Comparison of ENCODE assay signal across 9 cellular contexts in the genomic region with DNA sequence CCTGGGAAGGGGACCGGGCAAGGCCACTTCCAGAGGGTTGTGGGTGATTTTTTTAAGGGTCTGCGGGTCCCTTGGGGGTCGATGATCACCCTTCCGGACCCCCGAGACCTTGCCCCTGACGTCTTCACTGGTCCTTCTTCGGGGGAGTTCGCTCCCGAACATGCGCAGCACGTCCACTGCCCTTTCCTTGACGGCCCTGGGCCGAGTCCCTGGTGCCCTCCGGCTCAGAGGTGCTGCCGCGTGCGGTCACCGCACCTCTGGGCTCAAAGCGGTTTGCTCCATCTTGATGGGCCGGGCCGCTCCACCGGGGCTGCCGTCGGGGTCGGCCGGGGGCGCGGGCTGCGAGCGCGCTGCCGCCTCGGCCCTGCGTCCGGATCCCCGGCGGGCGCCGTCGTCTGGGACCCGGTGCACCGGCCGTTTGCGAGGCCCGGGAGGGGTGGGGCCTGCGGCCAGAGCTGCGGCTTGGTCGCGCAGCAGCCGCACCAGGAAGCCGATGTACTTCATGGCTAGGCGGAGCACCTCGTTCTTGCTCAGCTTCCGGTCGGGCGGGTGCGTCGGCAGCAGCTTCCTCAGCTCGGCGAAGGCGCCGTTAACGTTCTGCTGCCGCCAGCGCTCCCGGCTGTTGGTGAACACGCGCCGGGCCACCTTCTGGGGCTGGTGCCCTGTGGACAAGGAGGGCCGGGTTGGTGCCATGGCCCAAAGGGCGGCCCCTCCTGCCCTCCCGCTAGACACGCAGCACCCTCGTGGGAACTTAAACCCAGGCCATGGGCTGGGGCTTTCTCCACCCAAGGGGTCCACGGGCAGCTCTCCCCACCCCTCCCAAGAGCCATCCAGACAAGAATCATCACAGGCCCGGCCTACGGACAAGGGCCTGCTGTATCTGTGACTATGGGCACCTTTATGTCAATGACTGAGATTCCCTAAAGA. TPM values are rescaled to one million over a fixed set of nuclear protein-coding genes. Genes with fewer than 3 reads are reported as not detected.
DNase-seq lines count a peak whose midpoint lies in the region; ATAC-seq and TF ChIP-seq lines count a peak whose summit lies in the region.
"Had no signal": no experiment of that assay in that cellular context is flagged by ENCODE, and none has a peak within 500 bp of the region (broad histone marks: within the 10 kb centered on the region; RNA-seq: fewer than 3 reads in every experiment).

No MANE protein-coding gene starts in this region.

- H3K36me3 ChIP-seq in HUES6 (ENCODE audit: control insufficient read depth, insufficient read depth, low read length) (no peaks in the 10 kb centered on the region), thymus (ENCODE audit: control insufficient read depth, insufficient read depth) (no peaks in the 10 kb centered on the region)

- H3K27me3 ChIP-seq in HUES6 (ENCODE audit: control insufficient read depth, insufficient read depth, low read length) (peaks cover 72% of the 10 kb centered on the region), thymus (ENCODE audit: control insufficient read depth, insufficient read depth) (peaks cover 40% of the 10 kb centered on the region)

- H3K9me3 ChIP-seq in HUES6 (ENCODE audit: control insufficient read depth, insufficient read depth, low read depth, low read length) (no peaks in the 10 kb centered on the region), thymus (ENCODE audit: control insufficient read depth) (no peaks in the 10 kb centered on the region)

- no peak overlapping the region for H3K9ac ChIP-seq in HUES6 (ENCODE audit: low read length)

- ATAC-seq in naive B cell (ENCODE audit: low read depth in 2 of 2) (no peak), HG02678 (IDR thresholded peaks at IDR 0.05; ENCODE audit: unreplicated experiment) (no peak)

- no peaks in the 10 kb centered on the region for H3K9me3 Mint-ChIP-seq in naive B cell

- peak overlapping the region; percentile 89 to 98 (median 97) for H3K4me3 Mint-ChIP-seq in naive B cell

- no peaks in the 10 kb centered on the region for H3K27me3 Mint-ChIP-seq in naive B cell

- H3K4me3 ChIP-seq in HUES6 (ENCODE audit: low read depth, low read length), result peak overlapping the region; percentile 34
- H3K4me3 ChIP-seq in thymus (ENCODE audit: low read length), result peak overlapping the region; percentile 81

- H3K27ac Mint-ChIP-seq in naive B cell, result peak overlapping the region; percentile 91 to 99 (median 98)

- peak overlapping the region; percentile 40 for H3K27ac ChIP-seq in 22Rv1
- no peak overlapping the region for H3K27ac ChIP-seq in HUES6 (ENCODE audit: low read depth, low read length)
- peak overlapping the region; percentile 77 for H3K27ac ChIP-seq in thymus (ENCODE audit: low read depth)
- H3K27ac ChIP-seq: C4-2B had no signal

- peaks cover 9% of the 10 kb centered on the region in 2 donors for H3K36me3 Mint-ChIP-seq in naive B cell

- H3K4me1 ChIP-seq in HUES6 (ENCODE audit: control insufficient read depth, insufficient read depth, low read length) (peaks cover 17% of the 10 kb centered on the region), thymus (ENCODE audit: control insufficient read depth, insufficient read depth, low read length) (peaks cover 38% of the 10 kb centered on the region)

- H3K4me1 Mint-ChIP-seq in naive B cell, result peaks cover 39 to 59% (median 46%) of the 10 kb centered on the region in 3 donors

- no peak for TF ChIP-seq CTCF in 22Rv1 (IDR thresholded peaks at IDR 0.05)

- 4% methylated on average over 77 of the region's 77 CpGs for WGBS in thymus

- peak; percentile 67 to 77 for DNase-seq in activated CD4-positive, alpha-beta T cell treated with anti-CD3 and anti-CD28 coated beads for 4 hours
- peak; percentile 53 for DNase-seq in effector CD8-positive, alpha-beta T cell (lab: John Stamatoyannopoulos, UW)
- peak; percentile 81 for DNase-seq in naive B cell
- no peak for DNase-seq in NCI-H345 (lab: John Stamatoyannopoulos, UW)

RNA-seq across cellular contexts. Expression of a gene that starts 3.3 kb away (rescaled TPM):
- 10 to 100 TPM; 39.9 to 88.3 (median 50.8) TPM for polyA plus RNA-seq in naive B cell (ENCODE audit: low read depth in 6 of 6)
- 14.0 TPM for polyA plus RNA-seq in thymus

RNA-seq across cellular contexts. Expression of a gene that starts 17.2 kb away (rescaled TPM):
- 10 to 100 TPM; 20.2 to 36.3 (median 24.1) TPM for polyA plus RNA-seq in naive B cell (ENCODE audit: low read depth in 6 of 6)
- polyA plus RNA-seq in thymus, result 69.9 TPM

RNA-seq across cellular contexts. Expression of a gene that starts 18.7 kb away (rescaled TPM):
- 1 to 10 TPM in 2 of 6 donors, under 1 TPM in 4; 0.47 to 1.4 (median 0.67) TPM for polyA plus RNA-seq in naive B cell (ENCODE audit: low read depth in 6 of 6)
- 17.5 TPM for polyA plus RNA-seq in thymus

RNA-seq across cellular contexts. Expression of a gene that starts 50.8 kb away (rescaled TPM):
- polyA plus RNA-seq in naive B cell (ENCODE audit: low read depth in 6 of 6) (10 to 100 TPM; 48.2 to 84.3 (median 60.0) TPM), thymus (101 TPM)

RNA-seq across cellular contexts. Expression of a gene that starts 50.9 kb away (rescaled TPM):
- polyA plus RNA-seq in naive B cell (ENCODE audit: low read depth in 6 of 6), result 1,000 to 10,000 TPM in 2 of 6 donors, 100 to 1,000 TPM in 4; 351 to 1,131 (median 562) TPM
- polyA plus RNA-seq in thymus, result 92.7 TPM
